ENCODE assay signal across 8 cellular contexts in genomic region chr15:77420610-77421369, GRCh38. TPM values are rescaled to one million over a fixed set of nuclear protein-coding genes. Genes with fewer than 3 reads are reported as not detected.
DNase-seq lines count a peak whose midpoint lies in the region; ATAC-seq and TF ChIP-seq lines count a peak whose summit lies in the region.

Gene HMG20A (plus strand): TSS chr15:77420888. CDS start chr15:77458408, 37,520 bp downstream.

- H3K9ac ChIP-seq in KMS-11 = peak within 1 kb of the TSS; percentile 70

- H2AFZ ChIP-seq in KMS-11 (ENCODE audit: low read depth) = peak within 1 kb of the TSS; percentile 99

- H3K9me3 Mint-ChIP-seq in activated T-helper 2 cell treated with anti-CD3 and anti-CD28 coated beads, Interferon-gamma antibody, Interleukin-2, Interleukin-4, amounts not matched to agents 10 μg/mL and 5 μg/mL and 100 μg/mL, durations not matched to agents 14 hours and 24 hours and 36 hours = no peaks in the 10 kb centered on the region
- no peaks in the 10 kb centered on the region for H3K9me3 Mint-ChIP-seq in nephron

- H4K20me1 ChIP-seq in KMS-11 (ENCODE audit: insufficient read depth) = no peaks in the 10 kb centered on the region

- H3K4me3 ChIP-seq in KMS-11 (IDR thresholded peaks at IDR 0.05; ENCODE audit: insufficient read depth, low read depth, low read length) (no peak within 1 kb of the TSS), RWPE2 (ENCODE audit: severe bottlenecking) (peak within 1 kb of the TSS; percentile 99), fibroblast of pulmonary artery (replicated peaks; ENCODE audit: low read depth, low read length) (peak within 1 kb of the TSS; percentile 91), stomach (peak within 1 kb of the TSS; percentile 65 to 95 (median 82))

- WGBS in stomach, 5 donors = 0% methylated on average over 23 to 25 of the region's 25 CpGs

- TF ChIP-seq CTCF in KMS-11 (conservative IDR thresholded peaks at IDR 0.05; ENCODE audit: low read depth, low read length) (no peak), RWPE2 (IDR thresholded peaks at IDR 0.05; ENCODE audit: poor library complexity, severe bottlenecking) (no peak), fibroblast of pulmonary artery (IDR thresholded peaks at IDR 0.05; ENCODE audit: low read length, missing control alignments) (no peak), nephron (IDR thresholded peaks at IDR 0.05; ENCODE audit: unreplicated experiment in 3 of 3) (no peak), stomach (IDR thresholded peaks at IDR 0.05) (peak in 1 of 7 experiments; percentile 6)

- peak within 1 kb of the TSS; percentile 89 for H3K4me2 ChIP-seq in KMS-11

- intact Hi-C loops in activated T-helper 2 cell treated with anti-CD3 and anti-CD28 coated beads, Interferon-gamma antibody, Interleukin-2, Interleukin-4, amounts not matched to agents 10 μg/mL and 5 μg/mL and 100 μg/mL, durations not matched to agents 14 hours and 24 hours and 36 hours (cut with micrococcal nuclease) = loop anchor here (2.0 to 5.0 kb wide), 3 partner anchors 18 to 233 kb away; no protein-coding TSS in a partner anchor
- intact Hi-C loops in stomach (cut with DNase I; ENCODE audit: low total_unique reads) = no loop called here

- peaks cover 6% of the 10 kb centered on the region for H3K4me1 ChIP-seq in KMS-11 (ENCODE audit: low read depth, poor library complexity, severe bottlenecking)
- H3K4me1 ChIP-seq in RWPE2 (ENCODE audit: insufficient read depth, poor library complexity, severe bottlenecking) = peaks cover 27% of the 10 kb centered on the region
- peaks cover 18 to 79% (median 45%) of the 10 kb centered on the region in 4 donors for H3K4me1 ChIP-seq in stomach

- no peaks in the 10 kb centered on the region for H3K9me3 ChIP-seq in RWPE2 (ENCODE audit: severe bottlenecking)
- H3K9me3 ChIP-seq in stomach = no peaks in the 10 kb centered on the region

- H3K27ac ChIP-seq in KMS-11 (peak within 1 kb of the TSS; percentile 78), RWPE2 (ENCODE audit: poor library complexity, severe bottlenecking) (peak within 1 kb of the TSS; percentile 75), stomach (peak within 1 kb of the TSS; percentile 94 to 99 (median 95))

- no peaks in the 10 kb centered on the region for H3K27me3 Mint-ChIP-seq in activated T-helper 2 cell treated with anti-CD3 and anti-CD28 coated beads, Interferon-gamma antibody, Interleukin-2, Interleukin-4, amounts not matched to agents 10 μg/mL and 5 μg/mL and 100 μg/mL, durations not matched to agents 14 hours and 24 hours and 36 hours (ENCODE audit: low read depth)
- H3K27me3 Mint-ChIP-seq in nephron (ENCODE audit: low read depth) = no peaks in the 10 kb centered on the region

- no peaks in the 10 kb centered on the region for H3K36me3 ChIP-seq in KMS-11 (ENCODE audit: insufficient read depth)
- H3K36me3 ChIP-seq in RWPE2 (ENCODE audit: low read depth) = no peaks in the 10 kb centered on the region
- no peaks in the 10 kb centered on the region for H3K36me3 ChIP-seq in stomach

- H3K27ac Mint-ChIP-seq in activated T-helper 2 cell treated with anti-CD3 and anti-CD28 coated beads, Interferon-gamma antibody, Interleukin-2, Interleukin-4, amounts not matched to agents 10 μg/mL and 5 μg/mL and 100 μg/mL, durations not matched to agents 14 hours and 24 hours and 36 hours = peak within 1 kb of the TSS; percentile 97
- peak within 1 kb of the TSS; percentile 97 to 100 (median 100) for H3K27ac Mint-ChIP-seq in nephron

- ATAC-seq in GM21723 (IDR thresholded peaks at IDR 0.05; ENCODE audit: unreplicated experiment) (peak; percentile 51), RWPE2 (ENCODE audit: low read depth) (peak; percentile 15)

- no peak for TF ChIP-seq POLR2A in stomach (IDR thresholded peaks at IDR 0.05)

- peaks cover 5% of the 10 kb centered on the region for H3K36me3 Mint-ChIP-seq in activated T-helper 2 cell treated with anti-CD3 and anti-CD28 coated beads, Interferon-gamma antibody, Interleukin-2, Interleukin-4, amounts not matched to agents 10 μg/mL and 5 μg/mL and 100 μg/mL, durations not matched to agents 14 hours and 24 hours and 36 hours (ENCODE audit: low read depth)
- no peaks in the 10 kb centered on the region for H3K36me3 Mint-ChIP-seq in nephron (ENCODE audit: low read depth)

- no peaks in the 10 kb centered on the region for H3K27me3 ChIP-seq in KMS-11 (ENCODE audit: insufficient read depth, low read depth)
- no peaks in the 10 kb centered on the region for H3K27me3 ChIP-seq in RWPE2 (ENCODE audit: insufficient read depth, poor library complexity, severe bottlenecking)
- no peaks in the 10 kb centered on the region for H3K27me3 ChIP-seq in stomach

- TF ChIP-seq EP300 in stomach (IDR thresholded peaks at IDR 0.05) = no peak

- peaks cover 42% of the 10 kb centered on the region for H3K4me1 Mint-ChIP-seq in activated T-helper 2 cell treated with anti-CD3 and anti-CD28 coated beads, Interferon-gamma antibody, Interleukin-2, Interleukin-4, amounts not matched to agents 10 μg/mL and 5 μg/mL and 100 μg/mL, durations not matched to agents 14 hours and 24 hours and 36 hours (ENCODE audit: low read depth)
- peaks cover 50% of the 10 kb centered on the region for H3K4me1 Mint-ChIP-seq in nephron

- H3K4me3 Mint-ChIP-seq in activated T-helper 2 cell treated with anti-CD3 and anti-CD28 coated beads, Interferon-gamma antibody, Interleukin-2, Interleukin-4, amounts not matched to agents 10 μg/mL and 5 μg/mL and 100 μg/mL, durations not matched to agents 14 hours and 24 hours and 36 hours (ENCODE audit: low read depth) = peak within 1 kb of the TSS; percentile 96
- H3K4me3 Mint-ChIP-seq in nephron = peak within 1 kb of the TSS; percentile 98 to 99 (median 98)

- peaks cover 26% of the 10 kb centered on the region; the same call in 1 of the 2 replicates for H3K79me2 ChIP-seq in KMS-11 (ENCODE audit: insufficient read depth, low read depth)

- DNase-seq in DMS53 (lab: John Stamatoyannopoulos, UW) = peak; percentile 89
- peak; percentile 71 for DNase-seq in RWPE2 (ENCODE audit: low spot score)
- peak; percentile 52 for DNase-seq in activated T-helper 2 cell treated with anti-CD3 and anti-CD28 coated beads, Interferon-gamma antibody, Interleukin-2, Interleukin-4, amounts not matched to agents 10 μg/mL and 5 μg/mL and 100 μg/mL, durations not matched to agents 14 hours and 24 hours and 36 hours (ENCODE audit: low spot score)
- peak; percentile 91 for DNase-seq in fibroblast of pulmonary artery (ENCODE audit: low read depth)
- peak; percentile 45 for DNase-seq in stomach

RNA-seq across cellular contexts. Expression of gene HMG20A, which starts in this region (rescaled TPM):
- total RNA-seq in activated T-helper 2 cell treated with anti-CD3 and anti-CD28 coated beads, Interferon-gamma antibody, Interleukin-2, Interleukin-4, amounts not matched to agents 10 μg/mL and 5 μg/mL and 100 μg/mL, durations not matched to agents 14 hours and 24 hours and 36 hours = 43.8 and 49.8 TPM in 2 replicates
- 10 to 100 TPM; 22.0 to 51.8 (median 32.7) TPM for total RNA-seq in stomach
- polyA plus RNA-seq in stomach = 1 to 10 TPM; 8.1 to 9.2 (median 8.3) TPM
